In the genomic region with DNA sequence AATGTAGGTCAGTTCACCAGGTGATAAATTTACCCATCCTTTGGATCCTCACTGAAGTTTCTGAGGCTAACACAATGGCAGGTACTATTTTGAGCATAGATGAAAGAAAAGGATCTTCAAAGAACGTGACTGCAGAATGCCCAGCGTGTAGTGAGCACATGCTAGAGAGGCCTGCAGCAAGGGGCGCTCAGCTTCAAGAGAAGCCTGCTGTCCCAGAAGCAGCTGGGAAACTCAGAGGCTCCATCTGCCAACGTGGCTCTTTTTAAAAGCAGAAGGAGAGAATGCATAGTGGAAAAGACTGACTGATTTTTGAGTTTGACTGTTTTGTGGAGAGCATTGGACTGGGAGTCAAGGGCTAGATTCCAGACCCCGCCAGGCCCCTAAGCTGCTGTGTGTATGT, we compare ENCODE assay signal across 15 cellular contexts.
"Had no signal": no experiment of that assay in that cellular context is flagged by ENCODE, and none has a peak within 500 bp of the region (broad histone marks: within the 10 kb centered on the region; RNA-seq: fewer than 3 reads in every experiment).

No MANE protein-coding gene starts in this region.

- H3K27ac ChIP-seq: RWPE1 had no signal

- DNase-seq: Karpas-422, KBM-7, MM.1S, NCI-H1092 treated with DMSO at 0.1 percent for 48 hours, NCI-H1436, NCI-H187, NCI-H2029, NCI-H2081 treated with DMSO at 0.1 percent for 48 hours, NCI-H510A, NCI-H524 treated with DMSO at 0.1 percent for 48 hours, NCI-H69, NCI-H774, PC-3, SHP77 had no signal
